ENCODE assay signal across 8 cellular contexts in the genomic region with DNA sequence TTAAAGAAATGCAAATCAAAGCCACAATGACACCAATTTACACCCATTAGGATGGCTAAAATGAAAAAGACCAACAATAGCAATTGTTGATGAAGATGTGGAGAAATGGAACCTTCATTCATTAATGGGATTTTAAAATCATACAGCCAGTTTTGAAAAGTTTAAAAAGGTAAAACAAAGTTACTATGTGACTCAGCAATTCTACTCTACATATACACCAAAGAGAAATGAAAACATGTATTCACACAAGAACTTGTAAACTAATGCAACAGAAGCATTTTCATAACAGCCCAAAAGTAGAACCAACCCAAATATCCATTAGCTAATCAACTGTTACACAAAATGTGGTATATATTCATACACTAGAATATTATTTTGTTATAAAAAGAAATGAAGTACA.
"Had no signal": no experiment of that assay in that cellular context is flagged by ENCODE, and none has a peak within 500 bp of the region (broad histone marks: within the 10 kb centered on the region; RNA-seq: fewer than 3 reads in every experiment).

No MANE protein-coding gene starts in this region.

- H3K9ac ChIP-seq: KMS-11 had no signal

- DNase-seq: H7, HFFc6, KBM-7 had no signal

- H3K27ac ChIP-seq: KMS-11 had no signal

- H3K4me2 ChIP-seq: GM23338, KMS-11 had no signal

- H2AFZ ChIP-seq: GM23338 had no signal

- H3K36me3 ChIP-seq: HAP-1 had no signal

- ATAC-seq: GM23338, HCT116 had no signal

- H3K4me3 ChIP-seq: GM23338, HAP-1 had no signal

- H3K9me3 ChIP-seq: HAP-1 had no signal

- FAIRE-seq: HTR-8/SVneo had no signal
